In the genomic region with DNA sequence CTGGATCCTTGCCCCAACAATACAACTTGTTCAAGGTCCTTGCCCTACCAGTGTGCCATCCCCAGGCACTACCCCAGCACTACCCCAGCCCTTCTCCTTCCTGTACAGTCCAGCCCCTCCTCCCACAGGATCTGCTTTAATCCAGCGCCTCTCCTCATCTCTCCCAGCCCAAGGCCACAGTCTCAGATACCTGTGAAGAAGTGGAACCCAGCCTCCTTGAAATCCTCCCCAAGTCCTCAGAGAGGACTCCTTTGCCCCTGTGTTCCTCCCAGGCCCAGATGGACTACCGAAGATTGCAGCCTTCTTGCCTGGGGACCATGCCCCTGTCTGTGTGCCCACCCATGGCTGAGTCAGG, we compare ENCODE assay signal across 18 cellular contexts. TPM values are rescaled to one million over a fixed set of nuclear protein-coding genes. Genes with fewer than 3 reads are reported as not detected.
DNase-seq lines count a peak whose midpoint lies in the region; ATAC-seq, FAIRE-seq and TF ChIP-seq lines count a peak whose summit lies in the region.
"Had no signal": no experiment of that assay in that cellular context is flagged by ENCODE, and none has a peak within 500 bp of the region (broad histone marks: within the 10 kb centered on the region; RNA-seq: fewer than 3 reads in every experiment).

No MANE protein-coding gene starts in this region.

- peaks cover 3% of the 10 kb centered on the region for H3K36me3 Mint-ChIP-seq in CD4-positive, CD25-positive, alpha-beta regulatory T cell
- peaks cover 4% of the 10 kb centered on the region for H3K36me3 Mint-ChIP-seq in T-helper 17 cell (ENCODE audit: low read depth)
- H3K36me3 Mint-ChIP-seq in memory B cell, result peaks cover 2% of the 10 kb centered on the region

- no peaks in the 10 kb centered on the region for H3K79me2 ChIP-seq in osteoblast (ENCODE audit: insufficient read depth, low read length)

- no peak for TF ChIP-seq CTCF in osteoblast (IDR thresholded peaks at IDR 0.05; ENCODE audit: extremely low read depth, low read depth, low read length)
- no peak for TF ChIP-seq CTCF in esophagus muscularis mucosa (IDR thresholded peaks at IDR 0.05)

- H3K4me3 ChIP-seq in CD4-positive, CD25-positive, alpha-beta regulatory T cell (ENCODE audit: low read depth, low read length), result no peak overlapping the region
- no peak overlapping the region for H3K4me3 ChIP-seq in osteoblast (ENCODE audit: insufficient read depth, low read length)
- H3K4me3 ChIP-seq in esophagus muscularis mucosa, result no peak overlapping the region
- H3K4me3 ChIP-seq: HAP-1, SJSA1 had no signal

- H3K4me2 ChIP-seq in osteoblast (ENCODE audit: insufficient read depth, low read length), result no peak overlapping the region

- H3K9me3 Mint-ChIP-seq in CD4-positive, CD25-positive, alpha-beta regulatory T cell, result no peaks in the 10 kb centered on the region
- no peaks in the 10 kb centered on the region for H3K9me3 Mint-ChIP-seq in memory B cell

- no peak for TF ChIP-seq EP300 in esophagus muscularis mucosa (IDR thresholded peaks at IDR 0.05)

- no peak for DNase-seq in CD4-positive, CD25-positive, alpha-beta regulatory T cell
- DNase-seq in T-helper 17 cell, result no peak
- no peak for DNase-seq in memory B cell (ENCODE audit: low spot score in 2 of 2)
- DNase-seq in osteoblast (ENCODE audit: insufficient read length, low spot score, missing footprints), result peak; percentile 52
- no peak for DNase-seq in esophagus muscularis mucosa (ENCODE audit: extremely low spot score)
- no peak for DNase-seq in H54 (ENCODE audit: insufficient read length, low spot score)
- no peak for DNase-seq in NCI-H1092 treated with DMSO at 0.1 percent for 48 hours (lab: John Stamatoyannopoulos, UW)
- DNase-seq in GM19239 (ENCODE audit: insufficient read length, low spot score), result no peak
- DNase-seq: DMS 273 treated with DMSO at 0.1 percent for 48 hours, Kasumi-1, NCI-H1417, NCI-H2081, NCI-H526, OCI-M1, RPMI8226 had no signal

- 93% methylated on average over 2 of the region's 2 CpGs for WGBS in esophagus muscularis mucosa

- FAIRE-seq in H54 (lab: Jason Lieb, UNC) (no peak), GM19239 (lab: Jason Lieb, UNC) (no peak)

- peak overlapping the region in 2 of 4 donors; percentile 7 to 85 for H3K4me3 Mint-ChIP-seq in CD4-positive, CD25-positive, alpha-beta regulatory T cell
- no peak overlapping the region for H3K4me3 Mint-ChIP-seq in T-helper 17 cell
- H3K4me3 Mint-ChIP-seq in memory B cell, result no peak overlapping the region

- intact Hi-C loops in esophagus muscularis mucosa (cut with DNase I), result no loop called here

- H3K36me3 ChIP-seq in CD4-positive, CD25-positive, alpha-beta regulatory T cell (ENCODE audit: control insufficient read depth, insufficient read depth, low read length), result no peaks in the 10 kb centered on the region
- H3K36me3 ChIP-seq in osteoblast (ENCODE audit: insufficient read depth, low read length), result no peaks in the 10 kb centered on the region
- peaks cover 0 to 4% (median 0%) of the 10 kb centered on the region in 4 donors for H3K36me3 ChIP-seq in esophagus muscularis mucosa
- H3K36me3 ChIP-seq: HAP-1 had no signal

- peak overlapping the region in 2 of 3 donors; percentile 62 to 67 for H3K27ac Mint-ChIP-seq in CD4-positive, CD25-positive, alpha-beta regulatory T cell
- H3K27ac Mint-ChIP-seq in T-helper 17 cell, result peak overlapping the region; percentile 93
- H3K27ac Mint-ChIP-seq in memory B cell, result peak overlapping the region; percentile 85

- no peaks in the 10 kb centered on the region for H3K4me1 ChIP-seq in CD4-positive, CD25-positive, alpha-beta regulatory T cell (ENCODE audit: control insufficient read depth, insufficient read depth, low read length, poor library complexity, severe bottlenecking)
- H3K4me1 ChIP-seq in osteoblast (ENCODE audit: insufficient read depth, low read length) (peaks cover 26% of the 10 kb centered on the region), esophagus muscularis mucosa (peaks cover 18 to 24% (median 24%) of the 10 kb centered on the region in 4 donors)
- H3K4me1 ChIP-seq: HAP-1 had no signal

- H3K9me3 ChIP-seq in CD4-positive, CD25-positive, alpha-beta regulatory T cell (ENCODE audit: control insufficient read depth in 2 of 2, low read length in 2 of 2), result no peaks in the 10 kb centered on the region
- no peaks in the 10 kb centered on the region for H3K9me3 ChIP-seq in T-helper 17 cell (ENCODE audit: control insufficient read depth, low read length, poor library complexity, severe bottlenecking)
- H3K9me3 ChIP-seq in osteoblast (ENCODE audit: low read depth, low read length), result no peaks in the 10 kb centered on the region
- no peaks in the 10 kb centered on the region for H3K9me3 ChIP-seq in esophagus muscularis mucosa
- H3K9me3 ChIP-seq: HAP-1, SJSA1 had no signal

- no peak overlapping the region for H3K27ac ChIP-seq in CD4-positive, CD25-positive, alpha-beta regulatory T cell (ENCODE audit: insufficient read depth, low read length, poor library complexity, severe bottlenecking)
- H3K27ac ChIP-seq in osteoblast (ENCODE audit: low read depth, low read length) (no peak overlapping the region), esophagus muscularis mucosa (replicated peaks in 1 of 4) (no peak overlapping the region)
- H3K27ac ChIP-seq: SJSA1 had no signal

- no peak overlapping the region for H2AFZ ChIP-seq in osteoblast (ENCODE audit: low read length)

- no peaks in the 10 kb centered on the region for H3K27me3 ChIP-seq in CD4-positive, CD25-positive, alpha-beta regulatory T cell (ENCODE audit: control insufficient read depth, insufficient read depth, low read length)
- H3K27me3 ChIP-seq in osteoblast (ENCODE audit: insufficient read depth, low read length) (peaks cover 14% of the 10 kb centered on the region), esophagus muscularis mucosa (no peaks in the 10 kb centered on the region)
- H3K27me3 ChIP-seq: SJSA1 had no signal

- H3K4me1 Mint-ChIP-seq in CD4-positive, CD25-positive, alpha-beta regulatory T cell, result peaks cover 0 to 21% (median 11%) of the 10 kb centered on the region in 4 donors
- H3K4me1 Mint-ChIP-seq in T-helper 17 cell, result peaks cover 16% of the 10 kb centered on the region
- H3K4me1 Mint-ChIP-seq in memory B cell, result peaks cover 7% of the 10 kb centered on the region

- no peaks in the 10 kb centered on the region for H3K27me3 Mint-ChIP-seq in CD4-positive, CD25-positive, alpha-beta regulatory T cell
- no peaks in the 10 kb centered on the region for H3K27me3 Mint-ChIP-seq in T-helper 17 cell
- no peaks in the 10 kb centered on the region for H3K27me3 Mint-ChIP-seq in memory B cell

- TF ChIP-seq POLR2A in esophagus muscularis mucosa (IDR thresholded peaks at IDR 0.05; ENCODE audit: low read depth) (no peak), H54 (IDR thresholded peaks at IDR 0.05; ENCODE audit: low read depth, low read length) (no peak)

- no peaks in the 10 kb centered on the region for H4K20me1 ChIP-seq in osteoblast (ENCODE audit: insufficient read depth, low read length)

- ATAC-seq in CD4-positive, CD25-positive, alpha-beta regulatory T cell (ENCODE audit: low read depth in 2 of 2), result no peak
- no peak for ATAC-seq in T-helper 17 cell
- no peak for ATAC-seq in memory B cell (ENCODE audit: low read depth)

RNA-seq across cellular contexts. Expression of gene CDC20, which starts 6.5 kb away (rescaled TPM):
- total RNA-seq in CD4-positive, CD25-positive, alpha-beta regulatory T cell, result 1.2 TPM
- 1 to 10 TPM; 4.2 to 7.5 (median 5.8) TPM for polyA plus RNA-seq in CD4-positive, CD25-positive, alpha-beta regulatory T cell
- total RNA-seq in T-helper 17 cell, result under 1 TPM; 0.65 to 0.97 TPM
- total RNA-seq in osteoblast, result 4.7 and 5.3 TPM in 2 replicates
- total RNA-seq in esophagus muscularis mucosa, result 1 to 10 TPM in 1 of 4 donors, under 1 TPM in 1, not detected in 2; 0.42 to 1.7 TPM

RNA-seq across cellular contexts. Expression of gene MPL, which starts 14.7 kb away (rescaled TPM):
- total RNA-seq in CD4-positive, CD25-positive, alpha-beta regulatory T cell, result 2.2 TPM
- not detected for polyA plus RNA-seq in CD4-positive, CD25-positive, alpha-beta regulatory T cell
- 10 to 100 TPM in 1 of 2 donors, under 1 TPM in 1; 0.94 to 16.6 TPM for total RNA-seq in T-helper 17 cell
- not detected in 2 replicates for total RNA-seq in osteoblast
- total RNA-seq in esophagus muscularis mucosa, result under 1 TPM in 2 of 4 donors, not detected in 2; 0.13 to 0.63 TPM
- total RNA-seq: A673, SJSA1 had no signal

RNA-seq across cellular contexts. Expression of gene ELOVL1, which starts 15.5 kb away (rescaled TPM):
- total RNA-seq in CD4-positive, CD25-positive, alpha-beta regulatory T cell, result 37.1 TPM
- polyA plus RNA-seq in CD4-positive, CD25-positive, alpha-beta regulatory T cell, result 100 to 1,000 TPM in 1 of 4 donors, 10 to 100 TPM in 3; 74.5 to 114 (median 77.7) TPM
- total RNA-seq in T-helper 17 cell (10 to 100 TPM; 32.3 to 36.9 TPM), osteoblast (35.9 and 36.9 TPM in 2 replicates), esophagus muscularis mucosa (10 to 100 TPM; 25.7 to 63.2 (median 49.1) TPM)

RNA-seq across cellular contexts. Expression of gene MED8, which starts 37.3 kb away (rescaled TPM):
- total RNA-seq in CD4-positive, CD25-positive, alpha-beta regulatory T cell, result 18.4 TPM
- polyA plus RNA-seq in CD4-positive, CD25-positive, alpha-beta regulatory T cell, result 10 to 100 TPM; 41.8 to 51.3 (median 48.4) TPM
- total RNA-seq in T-helper 17 cell, result 10 to 100 TPM; 13.7 to 16.4 TPM
- 64.8 and 65.9 TPM in 2 replicates for total RNA-seq in osteoblast
- 10 to 100 TPM; 27.6 to 34.1 (median 32.0) TPM for total RNA-seq in esophagus muscularis mucosa

RNA-seq across cellular contexts. Expression of gene SZT2, which starts 37.4 kb away (rescaled TPM):
- 107 TPM for total RNA-seq in CD4-positive, CD25-positive, alpha-beta regulatory T cell
- polyA plus RNA-seq in CD4-positive, CD25-positive, alpha-beta regulatory T cell, result 1 to 10 TPM; 1.5 to 4.6 (median 3.5) TPM
- 10 to 100 TPM; 87.0 to 92.1 TPM for total RNA-seq in T-helper 17 cell
- total RNA-seq in osteoblast, result 41.0 and 42.0 TPM in 2 replicates
- total RNA-seq in esophagus muscularis mucosa, result 10 to 100 TPM; 25.2 to 45.9 (median 31.3) TPM
